ENCODE assay signal across 9 cellular contexts in the genomic region with DNA sequence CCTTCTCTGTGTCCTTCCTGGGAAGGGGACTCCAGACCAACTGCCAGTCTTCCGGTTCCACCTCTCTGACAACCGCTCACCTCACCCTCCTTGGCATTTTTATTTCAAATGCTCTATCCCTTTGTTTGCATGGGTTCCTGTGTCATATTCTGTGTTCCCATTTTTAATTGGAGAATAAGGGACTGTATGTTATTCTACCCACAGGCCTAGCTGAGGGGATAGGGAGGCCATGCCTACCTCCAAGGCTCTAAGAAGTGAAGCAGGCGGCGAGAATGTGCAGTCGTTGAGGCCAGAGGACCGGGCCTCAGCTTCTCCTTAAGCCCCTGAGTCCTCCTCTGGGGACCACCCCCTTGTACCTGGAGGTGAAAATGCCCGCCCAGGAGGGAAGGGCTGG. TPM values are rescaled to one million over a fixed set of nuclear protein-coding genes. Genes with fewer than 3 reads are reported as not detected.
DNase-seq lines count a peak whose midpoint lies in the region; TF ChIP-seq lines count a peak whose summit lies in the region.
"Had no signal": no experiment of that assay in that cellular context is flagged by ENCODE, and none has a peak within 500 bp of the region (broad histone marks: within the 10 kb centered on the region; RNA-seq: fewer than 3 reads in every experiment).

No MANE protein-coding gene starts in this region.

- H3K27me3 Mint-ChIP-seq in activated naive CD4-positive, alpha-beta T cell treated with anti-CD3 and anti-CD28 coated beads, Interleukin-2, amount 50 U/mL, for 24 hours = no peaks in the 10 kb centered on the region

- peak overlapping the region; percentile 91 for H3K4me3 Mint-ChIP-seq in activated naive CD4-positive, alpha-beta T cell treated with anti-CD3 and anti-CD28 coated beads, Interleukin-2, amount 50 U/mL, for 24 hours

- no peaks in the 10 kb centered on the region for H3K9me3 Mint-ChIP-seq in activated naive CD4-positive, alpha-beta T cell treated with anti-CD3 and anti-CD28 coated beads, Interleukin-2, amount 50 U/mL, for 24 hours

- peak overlapping the region; percentile 93 for H2AFZ ChIP-seq in trophoblast cell (ENCODE audit: insufficient read depth, low read length, poor library complexity)

- peak overlapping the region; percentile 74 to 95 (median 84) for H3K4me3 ChIP-seq in esophagus muscularis mucosa
- H3K4me3 ChIP-seq in trophoblast cell (ENCODE audit: low read depth, low read length) = peak overlapping the region; percentile 75

- H4K12ac ChIP-seq in trophoblast cell (ENCODE audit: low read depth, low read length) = peak overlapping the region; percentile 84

- no peaks in the 10 kb centered on the region for H3K27me3 ChIP-seq in esophagus muscularis mucosa
- H3K27me3 ChIP-seq in trophoblast cell (ENCODE audit: insufficient read depth, low read length) = no peaks in the 10 kb centered on the region

- TF ChIP-seq CTCF in RWPE1 (conservative IDR thresholded peaks at IDR 0.05; ENCODE audit: low read depth) (no peak), esophagus muscularis mucosa (IDR thresholded peaks at IDR 0.05) (no peak), GM10248 (IDR thresholded peaks at IDR 0.05; ENCODE audit: control extremely low read depth, extremely low read depth, low read depth, missing control alignments) (no peak)

- CTCF ChIA-PET in RWPE1 (lab: Yijun Ruan, JAX) = interaction anchor here (1.2 kb wide), 1 partner anchor 12 kb away, joined by 3 read pairs; no protein-coding TSS in a partner anchor
- CTCF ChIA-PET in GM10248 (lab: Yijun Ruan, JAX) = no interaction called here

- H3K18ac ChIP-seq in trophoblast cell (ENCODE audit: low read length) = peak overlapping the region; percentile 13

- no peak overlapping the region for H2AK5ac ChIP-seq in trophoblast cell (ENCODE audit: low read length)

- peak overlapping the region; percentile 59 for H4K91ac ChIP-seq in trophoblast cell (ENCODE audit: low read depth, low read length)

- no peak overlapping the region for H2BK5ac ChIP-seq in trophoblast cell (ENCODE audit: low read depth, low read length, poor library complexity)

- H3K36me3 Mint-ChIP-seq in activated naive CD4-positive, alpha-beta T cell treated with anti-CD3 and anti-CD28 coated beads, Interleukin-2, amount 50 U/mL, for 24 hours = peaks cover under 1% of the 10 kb centered on the region

- POLR2A ChIA-PET in RWPE1 (lab: Yijun Ruan, JAX; ENCODE audit: low non-redundant PET) (interaction anchor here (0.6 kb wide), 1 partner anchor 194 kb away, joined by 3 read pairs; no protein-coding TSS in a partner anchor), GM10248 (lab: Yijun Ruan, JAX) (no interaction called here)

- H3K79me1 ChIP-seq in trophoblast cell (ENCODE audit: low read length) = peaks cover 10% of the 10 kb centered on the region

- peak overlapping the region; percentile 90 for H3K14ac ChIP-seq in trophoblast cell (ENCODE audit: low read length)

- H3K9me3 ChIP-seq in esophagus muscularis mucosa = no peaks in the 10 kb centered on the region
- H3K9me3 ChIP-seq in trophoblast cell (ENCODE audit: insufficient read depth, low read depth, low read length) = no peaks in the 10 kb centered on the region

- peak overlapping the region; percentile 9 for H2BK120ac ChIP-seq in trophoblast cell (ENCODE audit: insufficient read depth, low read length, poor library complexity)

- intact Hi-C loops in esophagus muscularis mucosa (cut with DNase I) = loop anchor here (5.0 to 10.0 kb wide), 2 partner anchors 68 to 110 kb away; partner anchors contain the start of genes BRD3 and BRD3OS

- H3K4me2 ChIP-seq in trophoblast cell (ENCODE audit: low read length) = peak overlapping the region; percentile 79

- peaks cover 0 to 6% (median 3%) of the 10 kb centered on the region in 4 donors for H3K36me3 ChIP-seq in esophagus muscularis mucosa
- H3K36me3 ChIP-seq in trophoblast cell (ENCODE audit: control insufficient read depth in 1 of 2, insufficient read depth in 2 of 2, low read length in 2 of 2) = peaks cover 2 to 4% of the 10 kb centered on the region in 2 experiments

- 24% methylated on average over 7 of the region's 7 CpGs for WGBS in esophagus muscularis mucosa
- no CpG with 5 or more reads among the region's 7 CpGs for WGBS in trophoblast cell (ENCODE audit: extremely low coverage, insufficient coverage, insufficient read length)

- DNase-seq in activated naive CD4-positive, alpha-beta T cell treated with Interleukin-2 at 50 U/mL for 16 hours = no peak
- DNase-seq in RWPE1 (ENCODE audit: low spot score) = peak; percentile 40
- DNase-seq in esophagus muscularis mucosa (ENCODE audit: extremely low spot score) = no peak
- no peak for DNase-seq in trophoblast cell
- no peak for DNase-seq in GM10248 (ENCODE audit: extremely low spot score)
- no peak for DNase-seq in 8988T
- no peak for DNase-seq in GM19238 (ENCODE audit: insufficient read length, low spot score)

- no peak overlapping the region for H2BK12ac ChIP-seq in trophoblast cell (ENCODE audit: low read length)

- H3K4ac ChIP-seq in trophoblast cell (ENCODE audit: low read depth, low read length) = peak overlapping the region; percentile 49

- TF ChIP-seq EP300 in esophagus muscularis mucosa (IDR thresholded peaks at IDR 0.05) = no peak

- H3K9ac ChIP-seq in trophoblast cell (ENCODE audit: low read length) = peak overlapping the region; percentile 63

- TF ChIP-seq POLR2A in esophagus muscularis mucosa (IDR thresholded peaks at IDR 0.05; ENCODE audit: low read depth) = no peak

- H3K27ac ChIP-seq in RWPE1 = peak overlapping the region; percentile 96
- peak overlapping the region; percentile 85 to 96 (median 91) for H3K27ac ChIP-seq in esophagus muscularis mucosa (replicated peaks in 1 of 4)
- H3K27ac ChIP-seq in trophoblast cell (ENCODE audit: low read depth, low read length) = peak overlapping the region; percentile 31

- H3K27ac Mint-ChIP-seq in activated naive CD4-positive, alpha-beta T cell treated with anti-CD3 and anti-CD28 coated beads, Interleukin-2, amount 50 U/mL, for 24 hours = peak overlapping the region; percentile 91

- H3K23ac ChIP-seq in trophoblast cell (ENCODE audit: low read length) = no peak overlapping the region

- H3K79me2 ChIP-seq in trophoblast cell (ENCODE audit: control insufficient read depth, insufficient read depth, low read length, poor library complexity) = peaks cover 25% of the 10 kb centered on the region

- H3K4me1 ChIP-seq in esophagus muscularis mucosa (peaks cover 37 to 71% (median 66%) of the 10 kb centered on the region in 4 donors), trophoblast cell (ENCODE audit: control insufficient read depth in 1 of 2, insufficient read depth in 2 of 2, low read length in 2 of 2) (peaks cover 15 to 25% of the 10 kb centered on the region in 2 experiments)

- H3K4me1 Mint-ChIP-seq in activated naive CD4-positive, alpha-beta T cell treated with anti-CD3 and anti-CD28 coated beads, Interleukin-2, amount 50 U/mL, for 24 hours = peaks cover 46% of the 10 kb centered on the region

- H4K8ac ChIP-seq in trophoblast cell (ENCODE audit: low read depth, low read length) = peak overlapping the region; percentile 93

RNA-seq across cellular contexts. Expression of gene WDR5, which starts 0.9 kb away (rescaled TPM):
- total RNA-seq in esophagus muscularis mucosa = 10 to 100 TPM; 20.7 to 34.2 (median 24.6) TPM
- polyA plus RNA-seq in trophoblast cell (2013) = 23.6 and 23.9 TPM in 2 replicates

RNA-seq across cellular contexts. Expression of gene RNU6ATAC, which starts 29.4 kb away (rescaled TPM):
- total RNA-seq in esophagus muscularis mucosa = under 1 TPM in 1 of 4 donors, not detected in 3; under 0.01 TPM
- not detected in 2 replicates for polyA plus RNA-seq in trophoblast cell (2013)
- total RNA-seq: glomerular endothelial cell had no signal

Comparison
In these comparisons a context has a peak if more than half of its experiments do, and no peak if none do; other contexts are left out.
1. H3K27ac ChIP-seq: peak in every context shown above with its lines; median percentile 96 in RWPE1; 91 in esophagus muscularis mucosa; 31 in trophoblast cell.